In the genomic region with DNA sequence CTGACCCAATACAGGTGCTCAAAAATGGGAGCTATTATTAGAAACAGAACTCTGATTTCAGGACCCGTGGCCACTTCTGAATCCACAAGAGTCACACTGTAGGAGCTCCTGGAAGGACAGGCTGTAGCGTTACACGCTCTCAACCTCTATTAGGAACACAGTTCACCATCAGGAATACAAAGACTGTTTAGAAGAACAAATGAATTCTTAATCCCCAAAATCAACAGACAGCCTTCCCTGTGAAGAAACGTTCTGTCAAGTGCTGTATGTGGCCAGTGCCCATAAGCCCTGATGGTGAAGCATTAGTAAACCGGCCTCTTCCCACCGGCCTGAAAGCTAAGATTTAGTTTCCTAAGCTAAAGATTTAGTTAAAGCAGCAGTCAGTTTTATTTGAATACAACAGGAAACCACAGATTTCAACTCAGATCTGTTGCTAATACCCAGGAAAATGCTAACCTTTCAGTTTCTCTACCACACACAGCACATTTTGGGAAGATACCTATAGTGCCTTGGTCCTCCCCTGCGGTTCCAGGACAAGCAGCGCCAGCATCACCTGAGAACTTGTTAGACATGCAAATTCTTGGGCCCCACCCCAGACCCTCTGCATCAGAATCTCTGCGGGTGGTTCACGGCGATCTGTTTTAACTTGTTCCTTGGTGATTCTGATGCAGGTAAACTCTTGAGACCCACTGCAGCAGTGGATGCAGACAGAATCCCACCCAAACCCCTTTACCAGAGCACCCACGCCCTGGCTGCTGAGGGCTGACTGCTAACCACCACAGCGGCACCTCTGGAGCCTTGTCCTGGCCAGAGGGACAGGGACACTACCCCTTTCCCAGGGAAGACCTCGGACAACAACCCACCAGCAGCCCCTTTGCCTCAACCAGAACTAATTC, we compare ENCODE assay signal across 8 cellular contexts. TPM values are rescaled to one million over a fixed set of nuclear protein-coding genes. Genes with fewer than 3 reads are reported as not detected.
DNase-seq lines count a peak whose midpoint lies in the region; ATAC-seq and TF ChIP-seq lines count a peak whose summit lies in the region.

No MANE protein-coding gene starts in this region.

- DNase-seq in activated CD8-positive, alpha-beta memory T cell treated with anti-CD3 and anti-CD28 coated beads, Interleukin-2, amount 10 ng/mL, durations not matched to agents 7 days and 5 days: peak; percentile 48
- DNase-seq in activated CD8-positive, alpha-beta memory T cell treated with anti-CD3 and anti-CD28 coated beads, Interleukin-2, amount 50 U/mL, for 4 hours: no peak
- DNase-seq in activated CD8-positive, alpha-beta T cell treated with anti-CD3 and anti-CD28 coated beads, Interleukin-2, amount 10 ng/mL, durations not matched to agents 7 days and 5 days: peak; percentile 29
- DNase-seq in posterior vena cava (ENCODE audit: low spot score) (peak; percentile 50), ovary (no peak), hippocampal formation (lab: John Stamatoyannopoulos, UW) (no peak), H4 (ENCODE audit: low spot score) (no peak)

- peak overlapping the region; percentile 80 for H3K27ac Mint-ChIP-seq in activated CD8-positive, alpha-beta memory T cell treated with anti-CD3 and anti-CD28 coated beads, Interleukin-2, amount 10 ng/mL, durations not matched to agents 7 days and 5 days
- peak overlapping the region; percentile 74 for H3K27ac Mint-ChIP-seq in activated CD8-positive, alpha-beta T cell treated with anti-CD3 and anti-CD28 coated beads, Interleukin-2, amount 10 ng/mL, durations not matched to agents 7 days and 5 days

- TF ChIP-seq CTCF in ovary (IDR thresholded peaks at IDR 0.05): no peak

- no peaks in the 10 kb centered on the region for H3K4me1 ChIP-seq in ovary (ENCODE audit: insufficient read depth)

- no peak for TF ChIP-seq POLR2A in ovary (IDR thresholded peaks at IDR 0.05)

- H3K27me3 Mint-ChIP-seq in activated CD8-positive, alpha-beta memory T cell treated with anti-CD3 and anti-CD28 coated beads, Interleukin-2, amount 10 ng/mL, durations not matched to agents 7 days and 5 days: no peaks in the 10 kb centered on the region
- H3K27me3 Mint-ChIP-seq in activated CD8-positive, alpha-beta T cell treated with anti-CD3 and anti-CD28 coated beads, Interleukin-2, amount 10 ng/mL, durations not matched to agents 7 days and 5 days (ENCODE audit: low read depth): no peaks in the 10 kb centered on the region

- no peaks in the 10 kb centered on the region for H3K36me3 ChIP-seq in ovary

- peak overlapping the region; percentile 61 for H3K4me3 Mint-ChIP-seq in activated CD8-positive, alpha-beta memory T cell treated with anti-CD3 and anti-CD28 coated beads, Interleukin-2, amount 10 ng/mL, durations not matched to agents 7 days and 5 days
- peak overlapping the region; percentile 68 for H3K4me3 Mint-ChIP-seq in activated CD8-positive, alpha-beta T cell treated with anti-CD3 and anti-CD28 coated beads, Interleukin-2, amount 10 ng/mL, durations not matched to agents 7 days and 5 days

- no peak overlapping the region for H3K4me3 ChIP-seq in ovary

- POLR2A ChIA-PET in activated CD8-positive, alpha-beta T cell treated with anti-CD3 and anti-CD28 coated beads, Interleukin-2, amount 10 ng/mL, durations not matched to agents 7 days and 5 days (lab: Charles Lee): interaction anchor here (0.5 to 1.0 kb wide), 4 partner anchors 9 to 1504 kb away, joined by 3 to 5 read pairs (median 3); no protein-coding TSS in a partner anchor

- CTCF ChIA-PET in activated CD8-positive, alpha-beta memory T cell treated with anti-CD3 and anti-CD28 coated beads, Interleukin-2, amount 10 ng/mL, durations not matched to agents 7 days and 5 days (lab: Charles Lee): interaction anchor here (0.7 to 2.4 kb wide), 4 partner anchors 9 to 53 kb away, joined by 3 to 10 read pairs (median 4); a partner anchor contains a TSS
- CTCF ChIA-PET in activated CD8-positive, alpha-beta T cell treated with anti-CD3 and anti-CD28 coated beads, Interleukin-2, amount 10 ng/mL, durations not matched to agents 7 days and 5 days (lab: Charles Lee): interaction anchor here (0.9 to 2.5 kb wide), 6 partner anchors 10 to 64 kb away, joined by 3 to 12 read pairs (median 6); a partner anchor contains a TSS

- no peaks in the 10 kb centered on the region for H3K27me3 ChIP-seq in ovary

- WGBS in ovary, 3 donors: 50 to 61% (median 55%) methylated on average over 14 of the region's 14 CpGs

- no peak overlapping the region for H3K27ac ChIP-seq in ovary

- intact Hi-C loops in posterior vena cava (cut with DNase I) (no loop called here), ovary (cut with DNase I) (no loop called here)

- H3K9me3 ChIP-seq in ovary: no peaks in the 10 kb centered on the region

- peaks cover 53% of the 10 kb centered on the region for H3K4me1 Mint-ChIP-seq in activated CD8-positive, alpha-beta memory T cell treated with anti-CD3 and anti-CD28 coated beads, Interleukin-2, amount 10 ng/mL, durations not matched to agents 7 days and 5 days
- H3K4me1 Mint-ChIP-seq in activated CD8-positive, alpha-beta T cell treated with anti-CD3 and anti-CD28 coated beads, Interleukin-2, amount 10 ng/mL, durations not matched to agents 7 days and 5 days (ENCODE audit: low read depth): peaks cover 49% of the 10 kb centered on the region

- H3K36me3 Mint-ChIP-seq in activated CD8-positive, alpha-beta memory T cell treated with anti-CD3 and anti-CD28 coated beads, Interleukin-2, amount 10 ng/mL, durations not matched to agents 7 days and 5 days: no peaks in the 10 kb centered on the region
- no peaks in the 10 kb centered on the region for H3K36me3 Mint-ChIP-seq in activated CD8-positive, alpha-beta T cell treated with anti-CD3 and anti-CD28 coated beads, Interleukin-2, amount 10 ng/mL, durations not matched to agents 7 days and 5 days (ENCODE audit: low read depth)

- no peak for TF ChIP-seq EP300 in ovary (IDR thresholded peaks at IDR 0.05)

- peak; percentile 61 for ATAC-seq in activated CD8-positive, alpha-beta memory T cell treated with anti-CD3 and anti-CD28 coated beads, Interleukin-2, amount 10 ng/mL, durations not matched to agents 7 days and 5 days
- ATAC-seq in HG02870 (IDR thresholded peaks at IDR 0.05; ENCODE audit: unreplicated experiment): peak; percentile 55
- peak; percentile 66 for ATAC-seq in activated CD8-positive, alpha-beta T cell treated with anti-CD3 and anti-CD28 coated beads, Interleukin-2, amount 10 ng/mL, durations not matched to agents 7 days and 5 days

- no peaks in the 10 kb centered on the region for H3K9me3 Mint-ChIP-seq in activated CD8-positive, alpha-beta memory T cell treated with anti-CD3 and anti-CD28 coated beads, Interleukin-2, amount 10 ng/mL, durations not matched to agents 7 days and 5 days (ENCODE audit: low read depth)
- no peaks in the 10 kb centered on the region for H3K9me3 Mint-ChIP-seq in activated CD8-positive, alpha-beta T cell treated with anti-CD3 and anti-CD28 coated beads, Interleukin-2, amount 10 ng/mL, durations not matched to agents 7 days and 5 days (ENCODE audit: insufficient read depth)

RNA-seq across cellular contexts. Expression of a gene that starts 33.4 kb away (rescaled TPM):
- 10 to 100 TPM; 16.2 to 18.2 TPM for total RNA-seq in activated CD8-positive, alpha-beta memory T cell treated with anti-CD3 and anti-CD28 coated beads, Interleukin-2, amount 10 ng/mL, durations not matched to agents 7 days and 5 days
- 10 to 100 TPM; 14.8 to 18.1 TPM for total RNA-seq in activated CD8-positive, alpha-beta T cell treated with anti-CD3 and anti-CD28 coated beads, Interleukin-2, amount 10 ng/mL, durations not matched to agents 7 days and 5 days
- total RNA-seq in posterior vena cava (10 to 100 TPM; 12.8 to 16.0 TPM), ovary (10 to 100 TPM in 5 of 7 donors, 1 to 10 TPM in 2; 5.6 to 21.7 (median 17.1) TPM)
- polyA plus RNA-seq in ovary: 10 to 100 TPM; 15.8 to 33.1 TPM
- total RNA-seq in H4 (2014; rRNA removed; shearing (Covaris generic)): 12.6 and 16.0 TPM in 2 replicates

RNA-seq across cellular contexts. Expression of a gene that starts 53.9 kb away (rescaled TPM):
- 1 to 10 TPM; 3.3 to 4.7 TPM for total RNA-seq in activated CD8-positive, alpha-beta memory T cell treated with anti-CD3 and anti-CD28 coated beads, Interleukin-2, amount 10 ng/mL, durations not matched to agents 7 days and 5 days
- total RNA-seq in activated CD8-positive, alpha-beta T cell treated with anti-CD3 and anti-CD28 coated beads, Interleukin-2, amount 10 ng/mL, durations not matched to agents 7 days and 5 days: 1 to 10 TPM; 3.6 to 3.8 TPM
- total RNA-seq in posterior vena cava (1 to 10 TPM; 1.5 to 1.8 TPM), ovary (1 to 10 TPM in 6 of 7 donors, under 1 TPM in 1; 0.83 to 4.1 (median 3.0) TPM)
- polyA plus RNA-seq in ovary: 1 to 10 TPM in 1 of 2 donors, under 1 TPM in 1; 0.61 to 1.0 TPM
- 2.1 and 2.9 TPM in 2 replicates for total RNA-seq in H4 (2014; rRNA removed; shearing (Covaris generic))

Comparison
In these comparisons a context has a peak if more than half of its experiments do, and no peak if none do; other contexts are left out.
1. DNase-seq: peak in activated CD8-positive, alpha-beta memory T cell treated with anti-CD3 and anti-CD28 coated beads, Interleukin-2, amount 10 ng/mL, durations not matched to agents 7 days and 5 days (single experiment), activated CD8-positive, alpha-beta T cell treated with anti-CD3 and anti-CD28 coated beads, Interleukin-2, amount 10 ng/mL, durations not matched to agents 7 days and 5 days (single experiment) and posterior vena cava (single experiment); none in activated CD8-positive, alpha-beta memory T cell treated with anti-CD3 and anti-CD28 coated beads, Interleukin-2, amount 50 U/mL, for 4 hours (single experiment), ovary (0 of 5), hippocampal formation (0 of 2) and H4 (single experiment).
2. Peak in every context shown above with its lines, with median percentiles within 50 percentile points of each other: ATAC-seq.